8 cellular contexts compared by ENCODE assay signal in genomic region chr12:120686690-120687569, GRCh38.
DNase-seq lines count a peak whose midpoint lies in the region; ATAC-seq and FAIRE-seq lines count a peak whose summit lies in the region.

MLEC (plus strand) TSS chr12:120687149; CDS start chr12:120687297, 148 bp downstream.

- peaks cover 58% of the 10 kb centered on the region for H3K4me1 ChIP-seq in BLaER1

- H3K36me3 ChIP-seq in BLaER1: no peaks in the 10 kb centered on the region

- FAIRE-seq in GM19239 (lab: Jason Lieb, UNC): peak; percentile 92

- DNase-seq in GM19239 (ENCODE audit: insufficient read length, low spot score): peak; percentile 75
- DNase-seq in NCI-H524 treated with DMSO at 0.1 percent for 48 hours (lab: John Stamatoyannopoulos, UW): peak; percentile 94
- DNase-seq in activated CD4-positive, alpha-beta T cell treated with anti-CD3 and anti-CD28 coated beads for 4 hours: peak; percentile 99
- DNase-seq in kidney tubule cell (ENCODE audit: low spot score): peak; percentile 98
- peak; percentile 96 to 99 (median 98) for DNase-seq in stimulated activated CD4-positive, alpha-beta T cell treated with anti-CD3 and anti-CD28 coated beads, Interleukin-1b, Interleukin-23, amount 100 ng/mL, for 24 hours (ENCODE audit: low read depth in 4 of 4, low spot score in 1 of 4)

- H3K4me2 ChIP-seq in BLaER1: peak within 1 kb of the TSS; percentile 94

- H3K27me3 ChIP-seq in BLaER1: no peaks in the 10 kb centered on the region

- H3K27ac ChIP-seq in BLaER1 (peak within 1 kb of the TSS; percentile 92), cingulate gyrus (ENCODE audit: low read depth, low read length) (peak within 1 kb of the TSS; percentile 98)

- peak; percentile 47 for ATAC-seq in HG03457 (IDR thresholded peaks at IDR 0.05; ENCODE audit: unreplicated experiment)

- H3K4me3 ChIP-seq in BLaER1: peak within 1 kb of the TSS; percentile 96

- H4K20me1 ChIP-seq in BLaER1: peaks cover 49% of the 10 kb centered on the region

- H3K9ac ChIP-seq in BLaER1: peak within 1 kb of the TSS; percentile 94

- H3K9me3 ChIP-seq in BLaER1: no peaks in the 10 kb centered on the region

Comparison
In these comparisons a context has a peak if more than half of its experiments do, and no peak if none do; other contexts are left out.
1. Peak in every context shown above with its lines: DNase-seq, ATAC-seq, H3K4me3 ChIP-seq and H3K27ac ChIP-seq.